24 cellular contexts compared by ENCODE assay signal in genomic region chr17:62875296-62875695, GRCh38.
"Had no signal": no experiment of that assay in that cellular context is flagged by ENCODE, and none has a peak within 500 bp of the region (broad histone marks: within the 10 kb centered on the region; RNA-seq: fewer than 3 reads in every experiment).

No MANE protein-coding gene starts in this region.

- H3K36me3 ChIP-seq: ascending aorta, neutrophil, ovary, right lobe of liver, thoracic aorta, upper lobe of right lung had no signal

- H3K4me3 ChIP-seq: ascending aorta, coronary artery, dorsolateral prefrontal cortex, ovary, right lobe of liver, skin epidermis, thoracic aorta, upper lobe of right lung had no signal

- H3K4me1 ChIP-seq: right lobe of liver, upper lobe of right lung had no signal

- H3K9me3 ChIP-seq: ascending aorta, neutrophil, ovary, right lobe of liver, thoracic aorta, upper lobe of right lung had no signal

- DNase-seq: activated CD4-positive, alpha-beta T cell treated with anti-CD3 and anti-CD28 coated beads for 48 hours; activated CD4-positive, alpha-beta T cell treated with anti-CD3 and anti-CD28 coated beads, Interleukin-2, amount 50 U/mL, for 48 hours; activated CD8-positive, alpha-beta memory T cell treated with anti-CD3 and anti-CD28 coated beads for 24 hours; activated effector memory CD4-positive, alpha-beta T cell treated with anti-CD3 and anti-CD28 coated beads, Interleukin-2, amount 50 U/mL, for 16 hours; activated naive CD4-positive, alpha-beta T cell treated with anti-CD3 and anti-CD28 coated beads, Interleukin-2, amount 10 ng/mL, durations not matched to agents 7 days and 5 days; activated naive CD8-positive, alpha-beta T cell treated with anti-CD3 and anti-CD28 coated beads, Interleukin-2, amount 10 ng/mL, durations not matched to agents 7 days and 5 days; dorsolateral prefrontal cortex; effector memory CD8-positive, alpha-beta T cell; hippocampal formation; kidney; left colon; midbrain; naive thymus-derived CD8-positive, alpha-beta T cell; ovary; stimulated activated CD4-positive, alpha-beta T cell treated with anti-CD3 and anti-CD28 coated beads, Interleukin-12 subunit alpha, Interleukin-12 subunit beta, amount 100 ng/mL, for 4 hours; stimulated activated CD4-positive, alpha-beta T cell treated with anti-CD3 and anti-CD28 coated beads, Interleukin-4, amount 100 ng/mL, for 1 hour; upper lobe of right lung had no signal

- H3K27ac ChIP-seq: ascending aorta, coronary artery, neutrophil, ovary, right lobe of liver, skin epidermis, thoracic aorta, upper lobe of right lung, VCaP had no signal

- H3K27me3 ChIP-seq: ascending aorta, dorsolateral prefrontal cortex, neutrophil, ovary, right lobe of liver, upper lobe of right lung had no signal

- ATAC-seq: effector memory CD8-positive, alpha-beta T cell; left colon; naive thymus-derived CD8-positive, alpha-beta T cell; right lobe of liver; upper lobe of right lung had no signal
